9 cellular contexts compared by ENCODE assay signal in the genomic region with DNA sequence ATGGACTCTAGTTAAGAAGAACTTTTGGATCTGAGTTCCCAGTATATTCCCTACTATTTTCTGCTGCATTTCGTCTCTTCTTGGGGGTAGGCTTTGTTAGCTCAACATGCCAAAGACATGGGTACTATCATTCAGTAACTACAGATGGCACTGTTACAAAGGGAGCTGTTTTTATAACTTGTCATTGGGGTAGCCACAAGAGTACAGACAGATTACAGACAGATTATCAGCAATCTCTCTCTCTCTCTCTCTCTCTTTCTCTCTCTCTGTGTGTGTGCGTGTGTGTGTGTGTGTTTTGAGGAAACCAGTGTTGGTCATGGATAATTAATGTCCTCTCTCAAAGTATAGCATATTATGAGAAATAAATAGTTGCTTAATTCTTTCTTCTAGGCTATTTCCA.
DNase-seq lines count a peak whose midpoint lies in the region; ATAC-seq, FAIRE-seq and TF ChIP-seq lines count a peak whose summit lies in the region.
"Had no signal": no experiment of that assay in that cellular context is flagged by ENCODE, and none has a peak within 500 bp of the region (broad histone marks: within the 10 kb centered on the region; RNA-seq: fewer than 3 reads in every experiment).

No MANE protein-coding gene starts in this region.

- H3K9me3 ChIP-seq in A673 (ENCODE audit: low read depth, low read length, poor library complexity, severe bottlenecking) = no peaks in the 10 kb centered on the region

- POLR2A ChIA-PET in A673 (lab: Charles Lee; ENCODE audit: low non-redundant PET) = no interaction called here

- no peak overlapping the region for H3K4me3 ChIP-seq in A673 (ENCODE audit: low read depth, low read length, poor library complexity, severe bottlenecking)

- intact Hi-C loops in A673 (cut with micrococcal nuclease; ENCODE audit: unreplicated experiment) = no loop called here

- BruUV-seq in A673 (replicated peaks; lab: Mats Ljungman, UMichigan) = no TSS peak

- DNase-seq in A673 (ENCODE audit: low spot score) (peak; percentile 76), H54 (ENCODE audit: insufficient read length, low spot score) (no peak), SW480 (ENCODE audit: low spot score) (peak; percentile 11), iris pigment epithelial cell (ENCODE audit: low read depth) (peak; percentile 24), GM19239 (ENCODE audit: insufficient read length, low spot score) (no peak), ecto neural progenitor cell (ENCODE audit: low spot score) (no peak), NCI-H2196 (lab: John Stamatoyannopoulos, UW; ENCODE audit: unreplicated experiment) (no peak)

- no peaks in the 10 kb centered on the region for H3K27me3 ChIP-seq in A673 (replicated peaks; ENCODE audit: insufficient read depth, low read depth, low read length, poor library complexity)

- CTCF ChIA-PET in A673 (lab: Charles Lee) = interaction anchor here (0.5 to 1.0 kb wide), 5 partner anchors 263 to 697 kb away, joined by 3 to 5 read pairs (median 4); no protein-coding TSS in a partner anchor

- ATAC-seq in GM21526 (IDR thresholded peaks at IDR 0.05; ENCODE audit: low FRiP score, unreplicated experiment) = no peak
- ATAC-seq: stimulated activated effector memory CD8-positive, alpha-beta T cell treated with anti-CD3 and anti-CD28 coated beads, Interleukin-12 subunit alpha, Interleukin-12 subunit beta, amount 100 ng/mL, for 72 hours had no signal

- peak; percentile 65 for TF ChIP-seq CTCF in A673 (conservative IDR thresholded peaks at IDR 0.05; ENCODE audit: low read depth, low read length)

- FAIRE-seq in H54 (lab: Jason Lieb, UNC) (peak; percentile 81), GM19239 (lab: Jason Lieb, UNC) (no peak)

- peak overlapping the region; percentile 53 for H3K27ac ChIP-seq in A673 (ENCODE audit: low read depth, low read length, poor library complexity, severe bottlenecking)

- peaks cover 6% of the 10 kb centered on the region for H3K36me3 ChIP-seq in A673 (ENCODE audit: insufficient read depth, low read length, poor library complexity, severe bottlenecking)

- H3K4me1 ChIP-seq in A673 (ENCODE audit: insufficient read depth, low read length, poor library complexity, severe bottlenecking) = peaks cover 16% of the 10 kb centered on the region

- TF ChIP-seq POLR2A in H54 (IDR thresholded peaks at IDR 0.05; ENCODE audit: low read depth, low read length) = no peak

Comparison
In these comparisons a context has a peak if more than half of its experiments do, and no peak if none do; other contexts are left out.
1. DNase-seq: peak in A673 (single experiment), SW480 (single experiment) and iris pigment epithelial cell (single experiment); none in H54 (single experiment), GM19239 (single experiment), ecto neural progenitor cell (single experiment) and NCI-H2196 (single experiment).